1 cellular context compared by ENCODE assay signal in the genomic region with DNA sequence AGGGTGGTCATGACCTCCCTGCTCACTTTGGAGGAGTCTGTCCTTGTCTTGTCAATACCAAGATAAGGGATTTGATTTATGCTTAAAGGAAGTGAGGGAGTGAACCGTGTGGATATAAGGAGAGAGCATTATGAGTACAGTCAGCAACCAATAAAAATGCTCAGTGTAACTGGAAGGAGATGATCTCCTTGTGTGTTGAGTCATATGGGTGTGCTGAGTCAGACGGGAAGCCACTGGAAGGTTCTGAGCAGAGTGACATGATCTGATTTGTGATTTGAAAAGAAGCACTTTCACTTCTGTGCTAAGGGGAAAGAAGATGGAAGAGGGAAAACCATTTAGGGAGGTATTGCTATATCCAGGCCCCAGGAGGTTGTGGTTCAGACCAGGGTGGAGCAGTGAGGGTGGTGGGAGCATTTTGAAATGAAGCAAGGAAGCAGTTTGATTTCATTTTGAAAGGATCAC.
TF ChIP-seq lines count a peak whose summit lies in the region.

No MANE protein-coding gene starts in this region.

TF ChIP-seq in K562, 482 proteins besides CTCF, POLR2A, EP300 and RAD21 (continues in another document):
- TF ChIP-seq RFX1 (IDR thresholded peaks at IDR 0.05) (no peak), IRF2 (CRISPR knock-in tag; IDR thresholded peaks at IDR 0.05) (no peak), MAZ (CRISPR knock-in tag; conservative IDR thresholded peaks at IDR 0.05 in 1 of 2, IDR thresholded peaks at IDR 0.05 in 1 of 2) (0 out of 4 replicates have a peak, but pooled peaks of 1 of the 2 experiments have one; percentile 7), ZNF354B (CRISPR knock-in tag; IDR thresholded peaks at IDR 0.05) (no peak), BCL6 (CRISPR knock-in tag; IDR thresholded peaks at IDR 0.05) (no peak), NR2F6 (CRISPR knock-in tag; IDR thresholded peaks at IDR 0.05) (no peak), ZNF764 (CRISPR knock-in tag; IDR thresholded peaks at IDR 0.05; ENCODE audit: low read depth) (no peak), HMGN3 (IDR thresholded peaks at IDR 0.05; ENCODE audit: borderline replicate concordance, extremely low read depth, insufficient read length, low read depth, low read length) (no peak), HBP1 (CRISPR knock-in tag; IDR thresholded peaks at IDR 0.05) (0 out of 2 replicates have a peak, but pooled peaks have one; percentile 15), KLF16 (IDR thresholded peaks at IDR 0.05) (peak; percentile 54), ZNF717 (CRISPR knock-in tag; IDR thresholded peaks at IDR 0.05) (no peak), NFE2 (IDR thresholded peaks at IDR 0.05; ENCODE audit: low read depth) (peak; percentile 95), PTRF (tag; IDR thresholded peaks at IDR 0.05) (no peak), JUN (IDR thresholded peaks at IDR 0.05; ENCODE audit: borderline replicate concordance, low read depth, low read length) (peak; percentile 89), JUN (CRISPR knock-in tag; IDR thresholded peaks at IDR 0.05; ENCODE audit: borderline replicate concordance) (no peak), IFI16 (CRISPR knock-in tag; IDR thresholded peaks at IDR 0.05) (no peak), NFIC (IDR thresholded peaks at IDR 0.05) (no peak), SIN3B (IDR thresholded peaks at IDR 0.05; ENCODE audit: low read depth) (no peak), TEAD4 (IDR thresholded peaks at IDR 0.05; ENCODE audit: low read length) (peak; percentile 47; the same call in 1 of the 2 replicates), TEAD4 (CRISPR knock-in tag; IDR thresholded peaks at IDR 0.05; ENCODE audit: borderline replicate concordance) (no peak), ZNF444 (CRISPR knock-in tag; IDR thresholded peaks at IDR 0.05) (no peak), TAF1 (IDR thresholded peaks at IDR 0.05; ENCODE audit: control insufficient read depth, extremely low read depth, insufficient read depth, low read length, severe bottlenecking) (no peak), ZNF263 (CRISPR knock-in tag; IDR thresholded peaks at IDR 0.05; ENCODE audit: borderline replicate concordance) (no peak), NCOR1 (IDR thresholded peaks at IDR 0.05) (peak; percentile 64), ZNF518B (CRISPR knock-in tag; IDR thresholded peaks at IDR 0.05) (no peak), ZNF274 (IDR thresholded peaks at IDR 0.05; ENCODE audit: borderline replicate concordance, low read depth, low read length) (no peak), PPARD (CRISPR knock-in tag; IDR thresholded peaks at IDR 0.05) (no peak), NFIX (CRISPR knock-in tag; IDR thresholded peaks at IDR 0.05; ENCODE audit: low read depth) (no peak), CEBPG (CRISPR knock-in tag; IDR thresholded peaks at IDR 0.05) (no peak), CEBPG (tag; conservative IDR thresholded peaks at IDR 0.05 in 1 of 2, IDR thresholded peaks at IDR 0.05 in 1 of 2) (peak; percentile 31 to 53; a peak in 2 of 4 replicates), NCOA2 (IDR thresholded peaks at IDR 0.05; ENCODE audit: partially characterized antibody in 2 of 2) (no peak), HINFP (tag; conservative IDR thresholded peaks at IDR 0.05; ENCODE audit: low read depth) (no peak), PRPF4 (IDR thresholded peaks at IDR 0.05; ENCODE audit: insufficient read depth, low read depth, low read length, poor library complexity, severe bottlenecking) (no peak), HIVEP1 (CRISPR knock-in tag; IDR thresholded peaks at IDR 0.05) (no peak), HCFC1 (IDR thresholded peaks at IDR 0.05; ENCODE audit: low read depth, low read length) (no peak), RUNX1 (IDR thresholded peaks at IDR 0.05; ENCODE audit: low read depth) (no peak), DNMT1 (IDR thresholded peaks at IDR 0.05) (no peak), SOX6 (IDR thresholded peaks at IDR 0.05) (peak; percentile 62; the same call in 1 of the 2 replicates), SLC30A9 (CRISPR knock-in tag; IDR thresholded peaks at IDR 0.05) (no peak), EZH2 (IDR thresholded peaks at IDR 0.05; ENCODE audit: borderline replicate concordance, low read depth, low read length) (no peak), NCOA1 (IDR thresholded peaks at IDR 0.05; ENCODE audit: low read depth) (peak; percentile 44; the same call in 1 of the 2 replicates), CLOCK (CRISPR knock-in tag; IDR thresholded peaks at IDR 0.05; ENCODE audit: borderline replicate concordance) (no peak), ZBTB5 (IDR thresholded peaks at IDR 0.05) (peak; percentile 97)
- TF ChIP-seq, protein P1, sequence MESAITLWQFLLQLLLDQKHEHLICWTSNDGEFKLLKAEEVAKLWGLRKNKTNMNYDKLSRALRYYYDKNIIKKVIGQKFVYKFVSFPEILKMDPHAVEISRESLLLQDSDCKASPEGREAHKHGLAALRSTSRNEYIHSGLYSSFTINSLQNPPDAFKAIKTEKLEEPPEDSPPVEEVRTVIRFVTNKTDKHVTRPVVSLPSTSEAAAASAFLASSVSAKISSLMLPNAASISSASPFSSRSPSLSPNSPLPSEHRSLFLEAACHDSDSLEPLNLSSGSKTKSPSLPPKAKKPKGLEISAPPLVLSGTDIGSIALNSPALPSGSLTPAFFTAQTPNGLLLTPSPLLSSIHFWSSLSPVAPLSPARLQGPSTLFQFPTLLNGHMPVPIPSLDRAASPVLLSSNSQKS (CRISPR knock-in tag; IDR thresholded peaks at IDR 0.05), result no peak
- TF ChIP-seq, protein P2, sequence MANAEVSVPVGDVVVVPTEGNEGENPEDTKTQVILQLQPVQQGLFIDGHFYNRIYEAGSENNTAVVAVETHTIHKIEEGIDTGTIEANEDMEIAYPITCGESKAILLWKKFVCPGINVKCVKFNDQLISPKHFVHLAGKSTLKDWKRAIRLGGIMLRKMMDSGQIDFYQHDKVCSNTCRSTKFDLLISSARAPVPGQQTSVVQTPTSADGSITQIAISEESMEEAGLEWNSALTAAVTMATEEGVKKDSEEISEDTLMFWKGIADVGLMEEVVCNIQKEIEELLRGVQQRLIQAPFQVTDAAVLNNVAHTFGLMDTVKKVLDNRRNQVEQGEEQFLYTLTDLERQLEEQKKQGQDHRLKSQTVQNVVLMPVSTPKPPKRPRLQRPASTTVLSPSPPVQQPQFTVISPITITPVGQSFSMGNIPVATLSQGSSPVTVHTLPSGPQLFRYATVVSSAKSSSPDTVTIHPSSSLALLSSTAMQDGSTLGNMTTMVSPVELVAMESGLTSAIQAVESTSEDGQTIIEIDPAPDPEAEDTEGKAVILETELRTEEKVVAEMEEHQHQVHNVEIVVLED (CRISPR knock-in tag; IDR thresholded peaks at IDR 0.05), result no peak
- TF ChIP-seq, protein P3, sequence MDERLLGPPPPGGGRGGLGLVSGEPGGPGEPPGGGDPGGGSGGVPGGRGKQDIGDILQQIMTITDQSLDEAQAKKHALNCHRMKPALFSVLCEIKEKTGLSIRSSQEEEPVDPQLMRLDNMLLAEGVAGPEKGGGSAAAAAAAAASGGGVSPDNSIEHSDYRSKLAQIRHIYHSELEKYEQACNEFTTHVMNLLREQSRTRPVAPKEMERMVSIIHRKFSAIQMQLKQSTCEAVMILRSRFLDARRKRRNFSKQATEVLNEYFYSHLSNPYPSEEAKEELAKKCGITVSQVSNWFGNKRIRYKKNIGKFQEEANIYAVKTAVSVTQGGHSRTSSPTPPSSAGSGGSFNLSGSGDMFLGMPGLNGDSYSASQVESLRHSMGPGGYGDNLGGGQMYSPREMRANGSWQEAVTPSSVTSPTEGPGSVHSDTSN (CRISPR knock-in tag; IDR thresholded peaks at IDR 0.05; ENCODE audit: low read depth), result no peak; the same call in none of the 2 replicates
- TF ChIP-seq, protein P3 (tag; conservative IDR thresholded peaks at IDR 0.05; ENCODE audit: low read depth), result peak; percentile 98
- TF ChIP-seq, protein P4, sequence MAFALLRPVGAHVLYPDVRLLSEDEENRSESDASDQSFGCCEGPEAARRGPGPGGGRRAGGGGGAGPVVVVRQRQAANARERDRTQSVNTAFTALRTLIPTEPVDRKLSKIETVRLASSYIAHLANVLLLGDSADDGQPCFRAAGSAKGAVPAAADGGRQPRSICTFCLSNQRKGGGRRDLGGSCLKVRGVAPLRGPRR (CRISPR knock-in tag; IDR thresholded peaks at IDR 0.05), result no peak
